In the genomic region with DNA sequence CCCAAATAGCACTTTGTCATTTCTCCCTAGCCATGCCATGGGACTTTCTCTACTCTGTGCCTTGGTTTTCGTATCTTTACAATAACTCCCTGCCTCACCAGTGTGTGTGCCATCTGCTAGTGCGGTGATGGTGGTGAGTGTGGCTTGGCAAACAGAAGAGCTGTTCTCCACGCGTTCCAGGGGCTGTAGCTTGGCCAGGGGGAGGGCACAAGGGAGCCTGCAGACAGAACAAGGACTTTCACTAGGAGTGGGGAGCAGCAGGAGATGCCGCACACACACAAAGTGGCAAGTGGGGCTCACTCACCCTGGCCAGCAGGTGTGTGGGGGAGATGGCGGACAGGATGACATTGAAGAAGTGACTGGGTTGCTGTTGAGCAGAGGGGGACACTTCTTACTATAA, we compare ENCODE assay signal across 26 cellular contexts.
"Had no signal": no experiment of that assay in that cellular context is flagged by ENCODE, and none has a peak within 500 bp of the region (broad histone marks: within the 10 kb centered on the region; RNA-seq: fewer than 3 reads in every experiment).

No MANE protein-coding gene starts in this region.

- DNase-seq: activated CD4-positive, alpha-beta memory T cell treated with anti-CD3 and anti-CD28 coated beads for 36 hours; activated CD4-positive, alpha-beta T cell treated with anti-CD3 and anti-CD28 coated beads for 48 hours; activated CD8-positive, alpha-beta memory T cell treated with anti-CD3 and anti-CD28 coated beads, Interleukin-2, amount 50 U/mL, for 48 hours; activated gamma-delta T cell; activated naive CD4-positive, alpha-beta T cell treated with anti-CD3 and anti-CD28 coated beads, Interleukin-2, amount 10 ng/mL, durations not matched to agents 7 days and 5 days; activated naive CD8-positive, alpha-beta T cell treated with anti-CD3 and anti-CD28 coated beads, Interleukin-2, amount 10 ng/mL, durations not matched to agents 7 days and 5 days; central memory CD4-positive, alpha-beta T cell; foreskin fibroblast; hippocampal formation; kidney; left colon; mammary epithelial cell; naive thymus-derived CD4-positive, alpha-beta T cell; occipital lobe; right cardiac atrium; stimulated activated CD4-positive, alpha-beta T cell treated with anti-CD3 and anti-CD28 coated beads, Interleukin-2, amount 100 ng/mL, for 48 hours; stimulated activated naive CD4-positive, alpha-beta T cell treated with Interleukin-2 at 50 U/mL for 16 hours; T-helper 9 cell had no signal

- ATAC-seq: activated CD4-positive, CD25-positive, alpha-beta regulatory T cell treated with anti-CD3 and anti-CD28 coated beads, Interleukin-2, amount 50 U/mL, for 24 hours; esophagus mucosa; left colon; naive thymus-derived CD4-positive, alpha-beta T cell had no signal

- H3K36me3 Mint-ChIP-seq: activated CD4-positive, alpha-beta memory T cell treated with anti-CD3 and anti-CD28 coated beads for 36 hours; activated naive CD4-positive, alpha-beta T cell treated with anti-CD3 and anti-CD28 coated beads, Interleukin-2, amount 10 ng/mL, durations not matched to agents 7 days and 5 days; activated naive CD8-positive, alpha-beta T cell treated with anti-CD3 and anti-CD28 coated beads, Interleukin-2, amount 10 ng/mL, durations not matched to agents 7 days and 5 days; mesothelial cell of epicardium had no signal

- H3K27ac ChIP-seq: ascending aorta, parathyroid adenoma, tibial nerve, WERI-Rb-1 had no signal

- H3K27me3 ChIP-seq: ascending aorta, tibial nerve had no signal

- H3K27me3 Mint-ChIP-seq: activated CD4-positive, alpha-beta memory T cell treated with anti-CD3 and anti-CD28 coated beads for 36 hours had no signal

- H3K27ac Mint-ChIP-seq: activated CD4-positive, alpha-beta memory T cell treated with anti-CD3 and anti-CD28 coated beads for 36 hours; activated naive CD4-positive, alpha-beta T cell treated with anti-CD3 and anti-CD28 coated beads, Interleukin-2, amount 10 ng/mL, durations not matched to agents 7 days and 5 days; activated naive CD8-positive, alpha-beta T cell treated with anti-CD3 and anti-CD28 coated beads, Interleukin-2, amount 10 ng/mL, durations not matched to agents 7 days and 5 days; activated T-cell treated with anti-CD3 and anti-CD28 coated beads, Interleukin-2, amount 50 U/mL, for 24 hours; mesothelial cell of epicardium had no signal

- H3K4me3 ChIP-seq: ascending aorta, tibial nerve had no signal

- H3K9me3 ChIP-seq: ascending aorta had no signal

- H3K4me3 Mint-ChIP-seq: activated CD4-positive, alpha-beta memory T cell treated with anti-CD3 and anti-CD28 coated beads for 36 hours; activated naive CD4-positive, alpha-beta T cell treated with anti-CD3 and anti-CD28 coated beads, Interleukin-2, amount 10 ng/mL, durations not matched to agents 7 days and 5 days; activated naive CD8-positive, alpha-beta T cell treated with anti-CD3 and anti-CD28 coated beads, Interleukin-2, amount 10 ng/mL, durations not matched to agents 7 days and 5 days; activated T-cell treated with anti-CD3 and anti-CD28 coated beads, Interleukin-2, amount 50 U/mL, for 24 hours; mesothelial cell of epicardium; naive thymus-derived CD4-positive, alpha-beta T cell had no signal

- H3K79me2 ChIP-seq: parathyroid adenoma had no signal

- H3K9ac ChIP-seq: parathyroid adenoma had no signal

- H3K4me1 ChIP-seq: ascending aorta, parathyroid adenoma, tibial nerve had no signal

- H2AFZ ChIP-seq: parathyroid adenoma had no signal

- H3K36me3 ChIP-seq: ascending aorta, tibial nerve, WERI-Rb-1 had no signal

- H3K9me3 Mint-ChIP-seq: activated CD4-positive, alpha-beta memory T cell treated with anti-CD3 and anti-CD28 coated beads for 36 hours; activated naive CD4-positive, alpha-beta T cell treated with anti-CD3 and anti-CD28 coated beads, Interleukin-2, amount 10 ng/mL, durations not matched to agents 7 days and 5 days; activated naive CD8-positive, alpha-beta T cell treated with anti-CD3 and anti-CD28 coated beads, Interleukin-2, amount 10 ng/mL, durations not matched to agents 7 days and 5 days; activated T-cell treated with anti-CD3 and anti-CD28 coated beads, Interleukin-2, amount 50 U/mL, for 24 hours had no signal

- H3K4me1 Mint-ChIP-seq: mesothelial cell of epicardium had no signal
